In the genomic region with DNA sequence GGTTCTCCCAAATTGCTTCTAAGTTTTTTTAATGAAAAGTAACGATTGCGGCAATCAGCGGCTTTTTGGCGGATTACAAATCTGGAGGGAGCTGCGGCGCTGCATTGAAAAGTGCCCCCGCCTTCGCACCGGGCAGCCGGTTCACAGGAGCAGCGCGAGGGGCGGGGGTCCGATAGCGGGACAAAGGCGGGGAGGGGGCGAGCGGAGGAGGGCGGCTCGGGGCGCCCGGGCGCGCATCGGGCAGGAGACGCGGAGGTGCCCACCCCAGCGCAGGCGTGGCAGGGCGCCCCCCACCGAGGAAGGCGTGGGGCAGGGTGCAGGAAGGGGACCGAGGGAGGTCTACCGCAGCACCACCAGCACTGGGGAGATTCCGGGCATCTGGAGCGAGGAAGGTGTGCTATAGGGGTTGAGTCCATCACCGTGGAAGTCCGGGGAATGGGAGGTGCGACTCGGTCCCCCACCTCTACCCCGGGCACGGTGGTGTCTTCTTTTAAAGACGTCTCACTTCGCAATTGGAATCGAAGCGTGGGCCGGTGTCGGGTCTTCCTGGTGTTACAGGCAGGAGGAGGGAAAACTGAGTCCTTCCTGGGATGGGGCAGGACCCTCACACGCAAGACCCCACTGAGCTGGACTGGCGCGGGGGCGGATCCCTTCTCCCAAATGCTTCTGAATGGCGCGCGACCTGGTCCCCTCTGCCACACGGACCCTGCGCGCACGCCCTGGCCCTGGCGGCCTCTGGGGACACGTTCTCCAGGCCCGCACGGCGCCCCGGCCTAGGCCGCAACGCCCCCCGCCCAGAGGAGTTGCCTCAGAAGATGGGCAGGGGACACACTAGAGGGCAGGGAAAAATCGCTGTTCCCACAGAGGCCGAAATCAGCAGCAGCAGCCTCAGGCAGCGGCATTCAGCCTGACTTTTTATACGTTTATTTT, we compare ENCODE assay signal across 8 cellular contexts. TPM values are rescaled to one million over a fixed set of nuclear protein-coding genes. Genes with fewer than 3 reads are reported as not detected.
DNase-seq lines count a peak whose midpoint lies in the region; ATAC-seq, FAIRE-seq and TF ChIP-seq lines count a peak whose summit lies in the region.

No MANE protein-coding gene starts in this region.

- peaks cover 87 to 90% of the 10 kb centered on the region in 2 donors for H3K27me3 Mint-ChIP-seq in CD8-positive, alpha-beta memory T cell
- H3K27me3 Mint-ChIP-seq in activated B cell treated with CpG ODN at 0.5 μM for 24 hours = peaks cover 79% of the 10 kb centered on the region

- peak overlapping the region; percentile 87 to 95 (median 89) for H3K4me3 Mint-ChIP-seq in CD8-positive, alpha-beta memory T cell
- peak overlapping the region; percentile 91 for H3K4me3 Mint-ChIP-seq in activated B cell treated with CpG ODN at 0.5 μM for 24 hours

- DNase-seq in CD8-positive, alpha-beta memory T cell = no peak
- DNase-seq in activated B cell treated with CpG ODN at 0.5 μM for 24 hours (peak; percentile 29), esophagus muscularis mucosa (ENCODE audit: extremely low spot score) (no peak), trophoblast cell (no peak), HUDEP-2 (lab: John Stamatoyannopoulos, UW; ENCODE audit: unreplicated experiment in 76 of 76) (no peak), activated gamma-delta T cell treated with Interleukin-2 at 50 U/mL for 16 hours (no peak), GM19239 (ENCODE audit: insufficient read length, low spot score) (no peak), NCI-H1694 treated with DMSO at 0.1 percent for 48 hours (lab: John Stamatoyannopoulos, UW) (no peak)

- peaks cover 68% of the 10 kb centered on the region for H3K27me3 ChIP-seq in CD8-positive, alpha-beta memory T cell (ENCODE audit: insufficient read depth, low read length, poor library complexity, severe bottlenecking)
- peaks cover 13 to 99% (median 62%) of the 10 kb centered on the region in 4 donors for H3K27me3 ChIP-seq in esophagus muscularis mucosa
- H3K27me3 ChIP-seq in trophoblast cell (ENCODE audit: insufficient read depth, low read length) = peaks cover 89% of the 10 kb centered on the region

- no peak overlapping the region for H4K91ac ChIP-seq in trophoblast cell (ENCODE audit: low read depth, low read length)

- H3K4me3 ChIP-seq in CD8-positive, alpha-beta memory T cell (ENCODE audit: low read length) = peak overlapping the region; percentile 57
- peak overlapping the region; percentile 62 to 76 (median 68) for H3K4me3 ChIP-seq in esophagus muscularis mucosa
- H3K4me3 ChIP-seq in trophoblast cell (ENCODE audit: low read depth, low read length) = no peak overlapping the region

- H3K14ac ChIP-seq in trophoblast cell (ENCODE audit: low read length) = no peak overlapping the region

- H3K18ac ChIP-seq in trophoblast cell (ENCODE audit: low read length) = no peak overlapping the region

- no peak overlapping the region for H4K8ac ChIP-seq in trophoblast cell (ENCODE audit: low read depth, low read length)

- WGBS in esophagus muscularis mucosa = 24% methylated on average over 24 of the region's 72 CpGs
- WGBS in trophoblast cell (ENCODE audit: extremely low coverage, insufficient coverage, insufficient read length) = no CpG with 5 or more reads among the region's 72 CpGs

- CTCF ChIA-PET in CD8-positive, alpha-beta memory T cell (lab: Charles Lee) = interaction anchor here (1.0 kb wide), 1 partner anchor 141 kb away, joined by 3 read pairs; a partner anchor contains a TSS
- CTCF ChIA-PET in activated B cell treated with CpG ODN at 0.5 μM for 24 hours (lab: Charles Lee) = no interaction called here

- no peak overlapping the region for H2BK5ac ChIP-seq in trophoblast cell (ENCODE audit: low read depth, low read length, poor library complexity)

- no peak overlapping the region for H2AK5ac ChIP-seq in trophoblast cell (ENCODE audit: low read length)

- no peaks in the 10 kb centered on the region for H3K79me2 ChIP-seq in trophoblast cell (ENCODE audit: control insufficient read depth, insufficient read depth, low read length, poor library complexity)

- no peak for ATAC-seq in activated B cell treated with CpG ODN at 0.5 μM for 24 hours (ENCODE audit: low read depth)

- H3K23ac ChIP-seq in trophoblast cell (ENCODE audit: low read length) = no peak overlapping the region

- H3K4ac ChIP-seq in trophoblast cell (ENCODE audit: low read depth, low read length) = no peak overlapping the region

- H3K4me1 Mint-ChIP-seq in CD8-positive, alpha-beta memory T cell = peaks cover 39 to 43% (median 39%) of the 10 kb centered on the region in 3 donors
- peaks cover 52% of the 10 kb centered on the region for H3K4me1 Mint-ChIP-seq in activated B cell treated with CpG ODN at 0.5 μM for 24 hours

- peaks cover 0 to 3% (median 2%) of the 10 kb centered on the region in 3 donors for H3K36me3 Mint-ChIP-seq in CD8-positive, alpha-beta memory T cell
- peaks cover 1% of the 10 kb centered on the region for H3K36me3 Mint-ChIP-seq in activated B cell treated with CpG ODN at 0.5 μM for 24 hours (ENCODE audit: low read depth)

- POLR2A ChIA-PET in CD8-positive, alpha-beta memory T cell (lab: Charles Lee) = no interaction called here
- POLR2A ChIA-PET in activated B cell treated with CpG ODN at 0.5 μM for 24 hours (lab: Charles Lee) = interaction anchor here (0.7 kb wide), 1 partner anchor 49 kb away, joined by 3 read pairs; no protein-coding TSS in a partner anchor

- no peaks in the 10 kb centered on the region for H3K36me3 ChIP-seq in CD8-positive, alpha-beta memory T cell (ENCODE audit: insufficient read depth, low read length)
- H3K36me3 ChIP-seq in esophagus muscularis mucosa (no peaks in the 10 kb centered on the region), trophoblast cell (ENCODE audit: control insufficient read depth in 1 of 2, insufficient read depth in 2 of 2, low read length in 2 of 2) (no peaks in the 10 kb centered on the region)

- peak overlapping the region; percentile 32 for H3K4me2 ChIP-seq in trophoblast cell (ENCODE audit: low read length)

- TF ChIP-seq CTCF in activated B cell treated with CpG ODN at 0.5 μM for 24 hours (IDR thresholded peaks at IDR 0.05) (no peak), esophagus muscularis mucosa (IDR thresholded peaks at IDR 0.05) (no peak)

- no peak overlapping the region for H3K27ac ChIP-seq in CD8-positive, alpha-beta memory T cell (ENCODE audit: low read depth, low read length)
- H3K27ac ChIP-seq in esophagus muscularis mucosa (replicated peaks in 1 of 4) (no peak overlapping the region), trophoblast cell (ENCODE audit: low read depth, low read length) (no peak overlapping the region)

- no peak overlapping the region for H2BK12ac ChIP-seq in trophoblast cell (ENCODE audit: low read length)

- H3K9me3 ChIP-seq in CD8-positive, alpha-beta memory T cell (ENCODE audit: low read length) = no peaks in the 10 kb centered on the region
- H3K9me3 ChIP-seq in esophagus muscularis mucosa (peaks cover 0 to 3% (median 0%) of the 10 kb centered on the region in 4 donors), trophoblast cell (ENCODE audit: insufficient read depth, low read depth, low read length) (peaks cover 8% of the 10 kb centered on the region)

- H3K27ac Mint-ChIP-seq in CD8-positive, alpha-beta memory T cell = peak overlapping the region in 2 of 8 donors; percentile 1 to 31
- H3K27ac Mint-ChIP-seq in activated B cell treated with CpG ODN at 0.5 μM for 24 hours = no peak overlapping the region

- TF ChIP-seq EP300 in esophagus muscularis mucosa (IDR thresholded peaks at IDR 0.05) = no peak

- H3K79me1 ChIP-seq in trophoblast cell (ENCODE audit: low read length) = no peaks in the 10 kb centered on the region

- H3K4me1 ChIP-seq in CD8-positive, alpha-beta memory T cell (ENCODE audit: insufficient read depth, low read length) = peaks cover 37% of the 10 kb centered on the region
- H3K4me1 ChIP-seq in esophagus muscularis mucosa (peaks cover 40 to 52% (median 46%) of the 10 kb centered on the region in 4 donors), trophoblast cell (ENCODE audit: control insufficient read depth in 1 of 2, insufficient read depth in 2 of 2, low read length in 2 of 2) (peaks cover 16 to 20% of the 10 kb centered on the region in 2 experiments)

- intact Hi-C loops in activated B cell treated with CpG ODN at 0.5 μM for 24 hours (cut with micrococcal nuclease) = loop anchor here (5.0 kb wide), 2 partner anchors 953 to 1002 kb away; a partner anchor contains a TSS
- intact Hi-C loops in esophagus muscularis mucosa (cut with DNase I) = loop anchor here (10.0 kb wide), 1 partner anchor 375 kb away; no protein-coding TSS in a partner anchor

- H3K9me3 Mint-ChIP-seq in CD8-positive, alpha-beta memory T cell = peaks cover 0 to 3% (median 0%) of the 10 kb centered on the region in 5 donors
- no peaks in the 10 kb centered on the region for H3K9me3 Mint-ChIP-seq in activated B cell treated with CpG ODN at 0.5 μM for 24 hours

- no peak overlapping the region for H3K9ac ChIP-seq in trophoblast cell (ENCODE audit: low read length)

- no peak overlapping the region for H4K12ac ChIP-seq in trophoblast cell (ENCODE audit: low read depth, low read length)

- H2AFZ ChIP-seq in trophoblast cell (ENCODE audit: insufficient read depth, low read length, poor library complexity) = no peak overlapping the region

- H2BK120ac ChIP-seq in trophoblast cell (ENCODE audit: insufficient read depth, low read length, poor library complexity) = no peak overlapping the region

- FAIRE-seq in GM19239 (lab: Jason Lieb, UNC) = no peak

- no peak for TF ChIP-seq POLR2A in esophagus muscularis mucosa (IDR thresholded peaks at IDR 0.05; ENCODE audit: low read depth)

RNA-seq across cellular contexts. Expression of a gene that starts 44.9 kb away (rescaled TPM):
- 10 to 100 TPM; 26.2 to 26.4 TPM for total RNA-seq in CD8-positive, alpha-beta memory T cell
- polyA plus RNA-seq in CD8-positive, alpha-beta memory T cell = 47.8 TPM
- total RNA-seq in activated B cell treated with CpG ODN at 0.5 μM for 24 hours (17.6 and 21.4 TPM in 2 replicates), esophagus muscularis mucosa (10 to 100 TPM; 48.2 to 74.4 (median 61.2) TPM)
- polyA plus RNA-seq in trophoblast cell (2013) = 12.0 and 12.8 TPM in 2 replicates

RNA-seq across cellular contexts. Expression of a gene that starts 46.3 kb away (rescaled TPM):
- not detected for total RNA-seq in CD8-positive, alpha-beta memory T cell
- not detected for polyA plus RNA-seq in CD8-positive, alpha-beta memory T cell
- total RNA-seq in activated B cell treated with CpG ODN at 0.5 μM for 24 hours = not detected in 2 replicates
- not detected for total RNA-seq in esophagus muscularis mucosa
- polyA plus RNA-seq in trophoblast cell (2013) = not detected in 2 replicates
